Comparison of ENCODE assay signal across 8 cellular contexts in genomic region chr19:4369109-4369887, GRCh38.
A peak's percentile ranks its signal among the peaks of the same experiment; 100 is the strongest.
DNase-seq lines count a peak whose midpoint lies in the region; ATAC-seq and TF ChIP-seq lines count a peak whose summit lies in the region.

No MANE protein-coding gene starts in this region.

- TF ChIP-seq POLR2A in Raji (IDR thresholded peaks at IDR 0.05; ENCODE audit: insufficient read depth, low read depth, low read length) = peak; percentile 39

- peak; percentile 55 for DNase-seq in activated naive CD4-positive, alpha-beta T cell treated with anti-CD3 and anti-CD28 coated beads, Interleukin-2, amount 50 U/mL, for 16 hours
- DNase-seq in islet precursor cell = peak; percentile 47
- peak; percentile 37 to 51 for DNase-seq in stimulated activated CD4-positive, alpha-beta T cell treated with anti-CD3 and anti-CD28 coated beads, Interleukin-1b, Interleukin-23, amount 100 ng/mL, for 4 hours (ENCODE audit: low read depth in 2 of 2)
- DNase-seq in NCI-H82 treated with DMSO at 0.1 percent for 48 hours (lab: John Stamatoyannopoulos, UW; ENCODE audit: unreplicated experiment) = no peak
- DNase-seq in D341Med (ENCODE audit: low spot score) = no peak

- ATAC-seq in GM18870 (IDR thresholded peaks at IDR 0.05; ENCODE audit: unreplicated experiment) (peak; percentile 71), HG02981 (IDR thresholded peaks at IDR 0.05; ENCODE audit: unreplicated experiment) (peak; percentile 45)

Comparison
In these comparisons a context has a peak if more than half of its experiments do, and no peak if none do; other contexts are left out.
1. DNase-seq: peak in activated naive CD4-positive, alpha-beta T cell treated with anti-CD3 and anti-CD28 coated beads, Interleukin-2, amount 50 U/mL, for 16 hours (single experiment), islet precursor cell (single experiment) and stimulated activated CD4-positive, alpha-beta T cell treated with anti-CD3 and anti-CD28 coated beads, Interleukin-1b, Interleukin-23, amount 100 ng/mL, for 4 hours (2 of 2); none in NCI-H82 treated with DMSO at 0.1 percent for 48 hours (single experiment) and D341Med (single experiment).